Comparison of ENCODE assay signal across 32 cellular contexts in genomic region chr2:183594150-183594549, GRCh38.
"Had no signal": no experiment of that assay in that cellular context is flagged by ENCODE, and none has a peak within 500 bp of the region (broad histone marks: within the 10 kb centered on the region; RNA-seq: fewer than 3 reads in every experiment).

No MANE protein-coding gene starts in this region.

- H3K4me1 ChIP-seq: left lung, lower lobe of right lung, neural progenitor cell, prostate gland, stomach, testis, transverse colon, upper lobe of right lung had no signal

- H3K36me3 ChIP-seq: left lung, lower lobe of right lung, neural progenitor cell, neutrophil, pancreas, prostate gland, stomach, thyroid gland, transverse colon, upper lobe of right lung had no signal

- H3K4me2 ChIP-seq: neural progenitor cell had no signal

- H2AFZ ChIP-seq: neural progenitor cell had no signal

- H3K27me3 ChIP-seq: left lung, neural progenitor cell, neutrophil, pancreas, stomach, testis, thyroid gland, transverse colon, upper lobe of right lung had no signal

- H3K9me3 ChIP-seq: lower lobe of right lung, neutrophil, pancreas, prostate gland, stomach, testis, thyroid gland, transverse colon, upper lobe of right lung had no signal

- DNase-seq: hypothalamus; immature natural killer cell; kidney; left colon; left lung; lower lobe of right lung; mesendoderm; naive B cell; natural killer cell; nephron progenitor cell; pancreas; posterior cingulate gyrus; retina; right cardiac atrium; stimulated activated CD4-positive, alpha-beta T cell treated with anti-CD3 and anti-CD28 coated beads, Interleukin-12 subunit alpha, Interleukin-12 subunit beta, amount 100 ng/mL, for 4 hours; stimulated activated CD4-positive, alpha-beta T cell treated with anti-CD3 and anti-CD28 coated beads, Interleukin-15, amount 100 ng/mL, for 24 hours; stimulated activated CD4-positive, alpha-beta T cell treated with anti-CD3 and anti-CD28 coated beads, Interleukin-2, amount 100 ng/mL, for 24 hours; stimulated activated CD4-positive, alpha-beta T cell treated with anti-CD3 and anti-CD28 coated beads, Interleukin-4, amount 100 ng/mL, for 1 hour; stimulated activated naive B cell treated with anti-CD40 and anti-IgM and Interleukin-4, amounts not matched to agents 10 μg/mL and 1 μg/mL and 100 μg/mL, for 72 hours; stimulated activated naive CD8-positive, alpha-beta T cell treated with anti-CD3 and anti-CD28 coated beads, Interleukin-15, Interleukin-2, amounts not matched to agents 100 U/mL and 50 U/mL, for 24 hours; stomach; testis; transverse colon; upper lobe of right lung had no signal

- H3K4me3 ChIP-seq: left lung, lower lobe of right lung, neural progenitor cell, pancreas, prostate gland, skin epidermis, stomach, testis, thyroid gland, transverse colon, upper lobe of right lung had no signal

- FAIRE-seq: islet of Langerhans, kidney, pancreas, urothelium cell line had no signal

- H3K27ac ChIP-seq: left lung, lower lobe of right lung, neural progenitor cell, neutrophil, pancreas, prostate gland, skin epidermis, stomach, testis, thyroid gland, transverse colon, upper lobe of right lung had no signal

- H3K9ac ChIP-seq: neural progenitor cell had no signal

- ATAC-seq: left colon; left lung; lower lobe of right lung; natural killer cell; pancreas; right cardiac atrium; sciatic nerve; stimulated activated naive B cell treated with anti-CD40 and anti-IgM and Interleukin-4, amounts not matched to agents 10 μg/mL and 1 μg/mL and 100 μg/mL, for 72 hours; stimulated activated naive CD8-positive, alpha-beta T cell treated with anti-CD3 and anti-CD28 coated beads, Interleukin-15, Interleukin-2, amounts not matched to agents 100 U/mL and 50 U/mL, for 24 hours; upper lobe of right lung had no signal
